21 cellular contexts compared by ENCODE assay signal in the genomic region with DNA sequence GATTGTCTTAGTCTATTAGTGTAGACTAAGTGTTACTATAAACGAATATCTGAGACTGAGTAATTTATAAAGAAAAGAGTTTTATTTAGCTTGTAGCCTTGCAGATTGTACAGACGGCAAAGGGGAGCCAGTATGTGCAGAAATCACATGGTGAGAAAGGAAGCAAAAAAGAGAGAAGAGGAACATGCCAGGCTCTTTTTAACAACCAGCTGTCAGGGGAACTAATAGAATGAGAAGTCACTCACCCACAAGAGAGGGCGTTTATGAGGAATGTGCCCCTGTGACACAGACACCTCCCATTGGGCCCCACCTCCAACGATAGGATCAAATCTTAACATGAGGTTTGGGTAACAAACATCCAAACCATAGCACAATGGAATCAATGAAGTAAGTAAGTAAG. TPM values are rescaled to one million over a fixed set of nuclear protein-coding genes. Genes with fewer than 3 reads are reported as not detected.
DNase-seq lines count a peak whose midpoint lies in the region; ATAC-seq and TF ChIP-seq lines count a peak whose summit lies in the region.
"Had no signal": no experiment of that assay in that cellular context is flagged by ENCODE, and none has a peak within 500 bp of the region (broad histone marks: within the 10 kb centered on the region; RNA-seq: fewer than 3 reads in every experiment).

No MANE protein-coding gene starts in this region.

- no peak for ATAC-seq in mucosa of descending colon
- ATAC-seq: PC-3, T-cell had no signal

- no peaks in the 10 kb centered on the region for H3K4me1 ChIP-seq in mucosa of descending colon (ENCODE audit: low read depth)
- H3K4me1 ChIP-seq: SJSA1 had no signal

- intact Hi-C loops in dendritic cell treated with granulocyte-macrophage colony-stimulating factor and Interleukin-4, amounts not matched to agents 40 ng/mL and 50 ng/mL, for 4 days (cut with micrococcal nuclease): no loop called here
- intact Hi-C loops in activated T-helper 2 cell treated with anti-CD3 and anti-CD28 coated beads, Interferon-gamma antibody, Interleukin-2, Interleukin-4, amounts not matched to agents 10 μg/mL and 5 μg/mL and 100 μg/mL, durations not matched to agents 14 hours and 24 hours and 36 hours (cut with micrococcal nuclease): no loop called here
- intact Hi-C loops in mucosa of descending colon (cut with DNase I, micrococcal nuclease): no loop called here

- no peak overlapping the region for H3K4me3 ChIP-seq in mucosa of descending colon
- H3K4me3 ChIP-seq: SJSA1 had no signal

- no peaks in the 10 kb centered on the region for H3K9me3 ChIP-seq in mucosa of descending colon
- H3K9me3 ChIP-seq: SJSA1 had no signal

- H3K36me3 Mint-ChIP-seq in dendritic cell treated with granulocyte-macrophage colony-stimulating factor and Interleukin-4, amounts not matched to agents 40 ng/mL and 50 ng/mL, for 4 days (ENCODE audit: low read depth): no peaks in the 10 kb centered on the region
- H3K36me3 Mint-ChIP-seq in activated T-helper 2 cell treated with anti-CD3 and anti-CD28 coated beads, Interferon-gamma antibody, Interleukin-2, Interleukin-4, amounts not matched to agents 10 μg/mL and 5 μg/mL and 100 μg/mL, durations not matched to agents 14 hours and 24 hours and 36 hours (ENCODE audit: low read depth): no peaks in the 10 kb centered on the region
- H3K36me3 Mint-ChIP-seq: T-cell had no signal

- H3K27me3 Mint-ChIP-seq in dendritic cell treated with granulocyte-macrophage colony-stimulating factor and Interleukin-4, amounts not matched to agents 40 ng/mL and 50 ng/mL, for 4 days: no peaks in the 10 kb centered on the region
- no peaks in the 10 kb centered on the region for H3K27me3 Mint-ChIP-seq in activated T-helper 2 cell treated with anti-CD3 and anti-CD28 coated beads, Interferon-gamma antibody, Interleukin-2, Interleukin-4, amounts not matched to agents 10 μg/mL and 5 μg/mL and 100 μg/mL, durations not matched to agents 14 hours and 24 hours and 36 hours (ENCODE audit: low read depth)
- H3K27me3 Mint-ChIP-seq: CD4-positive, alpha-beta T cell; T-cell had no signal

- DNase-seq in Ammon's horn (ENCODE audit: low spot score): peak; percentile 14
- peak; percentile 66 for DNase-seq in CD1c-positive myeloid dendritic cell (ENCODE audit: extremely low spot score)
- peak; percentile 50 for DNase-seq in NOMO-1 treated with DMSO at 0.1 percent for 48 hours (lab: John Stamatoyannopoulos, UW; ENCODE audit: unreplicated experiment)
- DNase-seq in activated T-helper 2 cell treated with anti-CD3 and anti-CD28 coated beads, Interferon-gamma antibody, Interleukin-2, Interleukin-4, amounts not matched to agents 10 μg/mL and 5 μg/mL and 100 μg/mL, durations not matched to agents 14 hours and 24 hours and 36 hours (ENCODE audit: low spot score): no peak
- DNase-seq in effector CD8-positive, alpha-beta T cell (lab: John Stamatoyannopoulos, UW): no peak
- no peak for DNase-seq in mucosa of descending colon
- DNase-seq: ACHN; CD4-positive, alpha-beta T cell; EL; GOT3; IMR-90; NCI-H1048; NCI-H1436 treated with DMSO at 0.1 percent for 48 hours; NCI-H2081; NCI-H2227 treated with DMSO at 0.1 percent for 48 hours; NCI-H524; PC-3; T-cell had no signal

- H3K36me3 ChIP-seq in mucosa of descending colon (ENCODE audit: low read depth): no peaks in the 10 kb centered on the region
- H3K36me3 ChIP-seq: SJSA1 had no signal

- peaks cover 19% of the 10 kb centered on the region for H3K9me3 Mint-ChIP-seq in dendritic cell treated with granulocyte-macrophage colony-stimulating factor and Interleukin-4, amounts not matched to agents 40 ng/mL and 50 ng/mL, for 4 days
- no peaks in the 10 kb centered on the region for H3K9me3 Mint-ChIP-seq in activated T-helper 2 cell treated with anti-CD3 and anti-CD28 coated beads, Interferon-gamma antibody, Interleukin-2, Interleukin-4, amounts not matched to agents 10 μg/mL and 5 μg/mL and 100 μg/mL, durations not matched to agents 14 hours and 24 hours and 36 hours

- peak overlapping the region; percentile 70 for H3K27ac Mint-ChIP-seq in dendritic cell treated with granulocyte-macrophage colony-stimulating factor and Interleukin-4, amounts not matched to agents 40 ng/mL and 50 ng/mL, for 4 days
- no peak overlapping the region for H3K27ac Mint-ChIP-seq in activated T-helper 2 cell treated with anti-CD3 and anti-CD28 coated beads, Interferon-gamma antibody, Interleukin-2, Interleukin-4, amounts not matched to agents 10 μg/mL and 5 μg/mL and 100 μg/mL, durations not matched to agents 14 hours and 24 hours and 36 hours
- H3K27ac Mint-ChIP-seq: CD4-positive, alpha-beta T cell; T-cell had no signal

- peaks cover 18% of the 10 kb centered on the region for H3K4me1 Mint-ChIP-seq in dendritic cell treated with granulocyte-macrophage colony-stimulating factor and Interleukin-4, amounts not matched to agents 40 ng/mL and 50 ng/mL, for 4 days (ENCODE audit: low read depth)
- H3K4me1 Mint-ChIP-seq in activated T-helper 2 cell treated with anti-CD3 and anti-CD28 coated beads, Interferon-gamma antibody, Interleukin-2, Interleukin-4, amounts not matched to agents 10 μg/mL and 5 μg/mL and 100 μg/mL, durations not matched to agents 14 hours and 24 hours and 36 hours (ENCODE audit: low read depth): no peaks in the 10 kb centered on the region
- H3K4me1 Mint-ChIP-seq: T-cell had no signal

- TF ChIP-seq CTCF in mucosa of descending colon (IDR thresholded peaks at IDR 0.05): no peak

- no peak overlapping the region for H3K4me3 Mint-ChIP-seq in dendritic cell treated with granulocyte-macrophage colony-stimulating factor and Interleukin-4, amounts not matched to agents 40 ng/mL and 50 ng/mL, for 4 days
- no peak overlapping the region for H3K4me3 Mint-ChIP-seq in activated T-helper 2 cell treated with anti-CD3 and anti-CD28 coated beads, Interferon-gamma antibody, Interleukin-2, Interleukin-4, amounts not matched to agents 10 μg/mL and 5 μg/mL and 100 μg/mL, durations not matched to agents 14 hours and 24 hours and 36 hours (ENCODE audit: low read depth)
- H3K4me3 Mint-ChIP-seq: CD4-positive, alpha-beta T cell; T-cell had no signal

RNA-seq across cellular contexts. Expression of gene ZNF804A, which starts 20.6 kb away (rescaled TPM):
- total RNA-seq in activated T-helper 2 cell treated with anti-CD3 and anti-CD28 coated beads, Interferon-gamma antibody, Interleukin-2, Interleukin-4, amounts not matched to agents 10 μg/mL and 5 μg/mL and 100 μg/mL, durations not matched to agents 14 hours and 24 hours and 36 hours: not detected in 2 replicates
- under 1 TPM in 2 of 3 donors, not detected in 1; 0.14 to 0.70 TPM for total RNA-seq in mucosa of descending colon
- total RNA-seq: CD4-positive, alpha-beta T cell; HT-29 had no signal

Comparison
In these comparisons a context has a peak if more than half of its experiments do, and no peak if none do; other contexts are left out.
1. DNase-seq: peak in Ammon's horn (single experiment), CD1c-positive myeloid dendritic cell (single experiment) and NOMO-1 treated with DMSO at 0.1 percent for 48 hours (single experiment); none in activated T-helper 2 cell treated with anti-CD3 and anti-CD28 coated beads, Interferon-gamma antibody, Interleukin-2, Interleukin-4, amounts not matched to agents 10 μg/mL and 5 μg/mL and 100 μg/mL, durations not matched to agents 14 hours and 24 hours and 36 hours (single experiment), effector CD8-positive, alpha-beta T cell (single experiment) and mucosa of descending colon (0 of 3).